Comparison of ENCODE assay signal across 16 cellular contexts in genomic region chr2:85238607-85239006, GRCh38.
DNase-seq lines count a peak whose midpoint lies in the region; ATAC-seq and TF ChIP-seq lines count a peak whose summit lies in the region.
"Had no signal": no experiment of that assay in that cellular context is flagged by ENCODE, and none has a peak within 500 bp of the region (broad histone marks: within the 10 kb centered on the region; RNA-seq: fewer than 3 reads in every experiment).

No MANE protein-coding gene starts in this region.

- peaks cover 80 to 87% of the 10 kb centered on the region in 2 experiments for H3K4me1 Mint-ChIP-seq in H9
- peaks cover 92% of the 10 kb centered on the region for H3K4me1 Mint-ChIP-seq in nephron progenitor cell

- H3K36me3 Mint-ChIP-seq in H9 (ENCODE audit: insufficient read depth in 1 of 3, low read depth in 3 of 3) (peaks cover 6 to 20% (median 15%) of the 10 kb centered on the region in 3 experiments), nephron progenitor cell (ENCODE audit: low read depth) (peaks cover 21% of the 10 kb centered on the region)

- H3K18ac ChIP-seq in H9 (ENCODE audit: insufficient read length, low read depth, low read length) = peak overlapping the region; percentile 54

- H3K9me3 ChIP-seq in H9 (ENCODE audit: control insufficient read depth, low read depth, low read length) (no peaks in the 10 kb centered on the region), RWPE2 (ENCODE audit: severe bottlenecking) (no peaks in the 10 kb centered on the region), esophagus (ENCODE audit: control insufficient read depth in 2 of 2, insufficient read depth in 1 of 2, low read depth in 1 of 2, low read length in 1 of 2) (no peaks in the 10 kb centered on the region)

- no peaks in the 10 kb centered on the region for H3K79me1 ChIP-seq in H9 (ENCODE audit: insufficient read depth, low read depth, low read length, poor library complexity, severe bottlenecking)

- H3K4me3 Mint-ChIP-seq in H9 = peak overlapping the region; percentile 44 to 72
- peak overlapping the region; percentile 30 for H3K4me3 Mint-ChIP-seq in nephron progenitor cell

- ATAC-seq in RWPE2 (ENCODE audit: low read depth) = no peak
- ATAC-seq in left lobe of liver = no peak
- ATAC-seq: PC-3 had no signal

- H3K27me3 Mint-ChIP-seq in H9 (ENCODE audit: low read depth) (peaks cover 1% of the 10 kb centered on the region; the same call in 1 of the 2 replicates), nephron progenitor cell (ENCODE audit: low read depth, poor library complexity) (peaks cover 4% of the 10 kb centered on the region)

- H3K27ac Mint-ChIP-seq in H9 (peak overlapping the region; percentile 97 to 99 (median 99); a peak in 6 of 7 replicates), nephron progenitor cell (peak overlapping the region; percentile 82)

- H2BK20ac ChIP-seq in H9 (ENCODE audit: low read depth, low read length, poor library complexity, severe bottlenecking) = no peak overlapping the region

- H2BK120ac ChIP-seq in H9 (ENCODE audit: low read depth, low read length, poor library complexity, severe bottlenecking) = no peak overlapping the region

- H3K4me3 ChIP-seq in RWPE2 (ENCODE audit: severe bottlenecking) (no peak overlapping the region), esophagus (ENCODE audit: low read depth in 1 of 2, low read length in 2 of 2) (peak overlapping the region; percentile 21 to 41)

- no peak overlapping the region for H3K14ac ChIP-seq in H9 (ENCODE audit: insufficient read depth, low read length)

- H2AK5ac ChIP-seq in H9 (ENCODE audit: insufficient read length, low read length) = no peak overlapping the region

- H2BK5ac ChIP-seq in H9 (ENCODE audit: insufficient read length, low read length) = no peak overlapping the region

- H3K36me3 ChIP-seq in RWPE2 (ENCODE audit: low read depth) (no peaks in the 10 kb centered on the region; the same call in 1 of the 2 replicates), esophagus (ENCODE audit: control insufficient read depth in 2 of 2, insufficient read depth in 2 of 2, low read length in 1 of 2) (no peaks in the 10 kb centered on the region)

- TF ChIP-seq CTCF in H9 (conservative IDR thresholded peaks at IDR 0.05) (no peak), RWPE2 (IDR thresholded peaks at IDR 0.05; ENCODE audit: poor library complexity, severe bottlenecking) (no peak), nephron progenitor cell (IDR thresholded peaks at IDR 0.05) (no peak)

- no peak overlapping the region for H2BK12ac ChIP-seq in H9 (ENCODE audit: insufficient read length, low read depth, low read length)

- H4K8ac ChIP-seq in H9 (replicated peaks; ENCODE audit: insufficient read length, low read depth, low read length) = no peak overlapping the region

- no peak overlapping the region for H2BK15ac ChIP-seq in H9 (ENCODE audit: low read depth, low read length)

- peaks cover 0 to 2% of the 10 kb centered on the region in 2 experiments; a peak in 1 of 5 replicates for H3K9me3 Mint-ChIP-seq in H9
- no peaks in the 10 kb centered on the region for H3K9me3 Mint-ChIP-seq in nephron progenitor cell

- no peak overlapping the region for H3K23ac ChIP-seq in H9 (ENCODE audit: insufficient read length, low read depth, low read length)

- peaks cover 37% of the 10 kb centered on the region for H3K4me1 ChIP-seq in H9 (ENCODE audit: insufficient read depth, low read length)
- peaks cover 12% of the 10 kb centered on the region for H3K4me1 ChIP-seq in RWPE2 (ENCODE audit: insufficient read depth, poor library complexity, severe bottlenecking)
- peaks cover 0 to 2% of the 10 kb centered on the region in 2 donors for H3K4me1 ChIP-seq in esophagus (ENCODE audit: control insufficient read depth in 2 of 2, insufficient read depth in 2 of 2, low read length in 1 of 2)

- no peak overlapping the region for H3K56ac ChIP-seq in H9 (ENCODE audit: insufficient read length, low read depth, low read length)

- no peak overlapping the region for H3K9ac ChIP-seq in H9 (ENCODE audit: extremely low read depth, insufficient read length, low read length)

- no peak overlapping the region for H2AFZ ChIP-seq in H9 (ENCODE audit: low read length)

- H3K27ac ChIP-seq in H9 (ENCODE audit: insufficient read length, low read depth, low read length) (peak overlapping the region; percentile 54), RWPE2 (ENCODE audit: poor library complexity, severe bottlenecking) (peak overlapping the region; percentile 40), esophagus (ENCODE audit: low read depth in 2 of 2, low read length in 1 of 2) (no peak overlapping the region)
- H3K27ac ChIP-seq: C4-2B had no signal

- no peak overlapping the region for H4K91ac ChIP-seq in H9 (ENCODE audit: insufficient read length, low read depth, low read length)

- H3K79me2 ChIP-seq in H9 (ENCODE audit: insufficient read depth, low read length) = peaks cover 22% of the 10 kb centered on the region

- H3K4ac ChIP-seq in H9 (ENCODE audit: low read depth, low read length) = no peak overlapping the region

- H3K27me3 ChIP-seq in H9 (ENCODE audit: insufficient read depth, low read length) (no peaks in the 10 kb centered on the region), RWPE2 (ENCODE audit: insufficient read depth, poor library complexity, severe bottlenecking) (no peaks in the 10 kb centered on the region), esophagus (ENCODE audit: control insufficient read depth in 1 of 2, insufficient read depth in 2 of 2, low read length in 2 of 2) (no peaks in the 10 kb centered on the region)

- H4K20me1 ChIP-seq in H9 (ENCODE audit: control insufficient read depth, insufficient read depth, insufficient read length) = peaks cover 3% of the 10 kb centered on the region

- no peak overlapping the region for H4K5ac ChIP-seq in H9 (ENCODE audit: insufficient read length, low read depth, low read length)

- H3K4me2 ChIP-seq in H9 (ENCODE audit: insufficient read depth, insufficient read length, low read length) = peak overlapping the region; percentile 43

- DNase-seq in H9 (no peak), RWPE2 (ENCODE audit: low spot score) (no peak), nephron progenitor cell (no peak), NCI-H2171 (lab: John Stamatoyannopoulos, UW) (no peak), GF-D8 (lab: John Stamatoyannopoulos, UW) (no peak), left lobe of liver (ENCODE audit: low spot score) (no peak)
- DNase-seq in stimulated activated CD4-positive, alpha-beta T cell treated with anti-CD3 and anti-CD28 coated beads, Interleukin-4, amount 100 ng/mL, for 1 hour = no peak
- DNase-seq: DND-41, GDM1, NCI-H1048, NCI-H1436 treated with DMSO at 0.1 percent for 48 hours, NCI-H2029 treated with DMSO at 0.1 percent for 48 hours, NCI-H774, PC-3 had no signal

- peaks cover 8% of the 10 kb centered on the region for H3K23me2 ChIP-seq in H9 (ENCODE audit: insufficient read length, low read depth, low read length, poor library complexity, severe bottlenecking)

- H3T11ph ChIP-seq in H9 (ENCODE audit: low read length) = no peak overlapping the region

- no CpG with 5 or more reads among the region's 8 CpGs for WGBS in H9 (ENCODE audit: extremely low coverage, insufficient read length, low lambda C conversion rate)
- 93 to 95% methylated on average over 8 of the region's 8 CpGs for WGBS in esophagus, 2 donors

Comparison
In these comparisons a context has a peak if more than half of its experiments do, and no peak if none do; other contexts are left out.
1. H3K27ac ChIP-seq: peak in H9 (single experiment) and RWPE2 (single experiment); none in esophagus (0 of 2).